29 cellular contexts compared by ENCODE assay signal in the genomic region with DNA sequence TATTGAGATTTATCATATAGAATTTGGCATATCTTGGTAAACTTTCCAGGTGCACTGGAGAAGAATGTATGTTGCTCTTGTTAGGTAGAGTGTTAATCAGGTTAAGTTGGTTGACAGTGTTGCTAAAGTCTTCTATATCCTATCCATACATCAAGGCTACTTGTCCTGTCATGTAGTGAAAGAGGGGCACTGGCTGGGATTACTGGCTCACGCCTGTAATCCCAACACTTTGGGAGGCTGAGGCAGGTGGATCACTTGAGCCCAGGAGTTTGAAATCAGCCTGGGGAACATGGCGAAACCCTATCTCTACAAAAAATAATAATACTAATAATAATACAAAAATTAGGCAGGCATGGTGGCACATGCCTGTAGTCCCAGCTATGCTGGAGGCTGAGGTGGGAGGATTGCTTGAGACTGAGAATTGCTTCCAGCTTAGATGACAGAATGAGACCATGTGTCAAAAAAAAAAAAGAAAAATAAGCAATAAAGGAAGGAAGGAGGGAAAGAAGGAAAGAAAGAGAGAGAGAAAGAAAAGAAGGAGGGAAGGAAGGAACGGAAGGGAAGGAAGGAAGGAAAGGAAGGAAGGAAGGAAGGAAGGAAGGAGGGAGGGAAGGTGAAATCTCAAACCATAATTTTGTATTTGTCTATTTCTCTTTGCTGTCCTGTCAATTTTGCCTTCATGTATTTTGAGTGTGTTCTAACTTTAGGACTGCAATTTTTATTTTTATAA.
"Had no signal": no experiment of that assay in that cellular context is flagged by ENCODE, and none has a peak within 500 bp of the region (broad histone marks: within the 10 kb centered on the region; RNA-seq: fewer than 3 reads in every experiment).

No MANE protein-coding gene starts in this region.

- H3K27me3 ChIP-seq: neural progenitor cell, ovary, right atrium auricular region, right lobe of liver, tibial nerve, vagina had no signal

- DNase-seq: hippocampal formation; kidney; left colon; mammary epithelial cell; mesenchymal stem cell; naive B cell; natural killer cell; nephron progenitor cell; occipital lobe; ovary; stimulated activated CD4-positive, alpha-beta T cell treated with anti-CD3 and anti-CD28 coated beads, Interleukin-1b, Interleukin-23, amount 100 ng/mL, for 48 hours; stimulated activated CD4-positive, alpha-beta T cell treated with anti-CD3 and anti-CD28 coated beads, Interleukin-2, amount 100 ng/mL, for 48 hours; stimulated activated CD4-positive, alpha-beta T cell treated with anti-CD3 and anti-CD28 coated beads, Interleukin-4, amount 100 ng/mL, for 4 hours; stimulated activated CD8-positive, alpha-beta memory T cell treated with anti-CD3 and anti-CD28 coated beads, Interleukin-4, amount 100 ng/mL, for 48 hours; stimulated activated naive B cell treated with anti-CD40 and anti-IgM and Interleukin-4, amounts not matched to agents 10 μg/mL and 1 μg/mL and 100 μg/mL, for 72 hours; stimulated activated naive CD8-positive, alpha-beta T cell treated with anti-CD3 and anti-CD28 coated beads, Interleukin-15, Interleukin-2, amounts not matched to agents 100 U/mL and 50 U/mL, for 24 hours; substantia nigra had no signal

- H3K4me1 ChIP-seq: left lung, lower lobe of right lung, neural progenitor cell, right atrium auricular region, tibial nerve, vagina had no signal

- H3K27ac Mint-ChIP-seq: mesothelial cell of epicardium; natural killer cell; nephron progenitor cell; neural progenitor cell; progenitor cell of endocrine pancreas; stimulated activated naive B cell treated with anti-CD40 and anti-IgM and Interleukin-4, amounts not matched to agents 10 μg/mL and 1 μg/mL and 100 μg/mL, for 72 hours; type B pancreatic cell had no signal

- H3K4me3 Mint-ChIP-seq: mesothelial cell of epicardium; naive B cell; natural killer cell; nephron progenitor cell; neural progenitor cell; stimulated activated naive B cell treated with anti-CD40 and anti-IgM and Interleukin-4, amounts not matched to agents 10 μg/mL and 1 μg/mL and 100 μg/mL, for 72 hours; type B pancreatic cell had no signal

- H3K4me1 Mint-ChIP-seq: mesothelial cell of epicardium; natural killer cell; stimulated activated naive B cell treated with anti-CD40 and anti-IgM and Interleukin-4, amounts not matched to agents 10 μg/mL and 1 μg/mL and 100 μg/mL, for 72 hours had no signal

- ATAC-seq: left colon; left lung; lower lobe of right lung; natural killer cell; right lobe of liver; stimulated activated naive B cell treated with anti-CD40 and anti-IgM and Interleukin-4, amounts not matched to agents 10 μg/mL and 1 μg/mL and 100 μg/mL, for 72 hours; stimulated activated naive CD8-positive, alpha-beta T cell treated with anti-CD3 and anti-CD28 coated beads, Interleukin-15, Interleukin-2, amounts not matched to agents 100 U/mL and 50 U/mL, for 24 hours had no signal

- H3K9me3 Mint-ChIP-seq: mesothelial cell of epicardium; naive B cell; natural killer cell; nephron progenitor cell; neural progenitor cell; stimulated activated naive B cell treated with anti-CD40 and anti-IgM and Interleukin-4, amounts not matched to agents 10 μg/mL and 1 μg/mL and 100 μg/mL, for 72 hours; type B pancreatic cell had no signal

- H3K36me3 ChIP-seq: left lung, lower lobe of right lung, neural progenitor cell, neutrophil, ovary, right atrium auricular region, right lobe of liver, tibial nerve, vagina had no signal

- H3K27me3 Mint-ChIP-seq: progenitor cell of endocrine pancreas had no signal

- H3K9me3 ChIP-seq: left lung, lower lobe of right lung, neutrophil, ovary, right atrium auricular region, right lobe of liver, tibial nerve, vagina had no signal

- H3K36me3 Mint-ChIP-seq: mesothelial cell of epicardium; naive B cell; natural killer cell; neural progenitor cell; stimulated activated naive B cell treated with anti-CD40 and anti-IgM and Interleukin-4, amounts not matched to agents 10 μg/mL and 1 μg/mL and 100 μg/mL, for 72 hours; type B pancreatic cell had no signal

- H3K27ac ChIP-seq: left lung, lower lobe of right lung, neural progenitor cell, neutrophil, ovary, right atrium auricular region, right lobe of liver, tibial nerve, vagina had no signal

- H3K4me3 ChIP-seq: left lung, lower lobe of right lung, neural progenitor cell, ovary, right atrium auricular region, right lobe of liver, smooth muscle cell, tibial nerve, vagina had no signal
